1 cellular context compared by ENCODE assay signal in genomic region chr16:27872627-27873026, GRCh38.
DNase-seq lines count a peak whose midpoint lies in the region; ATAC-seq, FAIRE-seq and TF ChIP-seq lines count a peak whose summit lies in the region.
"Not testable (repeated sequence)": the region's sequence is repeated elsewhere in the genome, so short reads cannot be mapped to it uniquely, and the experiment has no call there.

No MANE protein-coding gene starts in this region.

- not testable (repeated sequence) for H3K27ac ChIP-seq in K562 (ENCODE audit: extremely low read depth, low read depth, low read length)

- H3K27me3 ChIP-seq in K562 (ENCODE audit: control insufficient read depth in 2 of 2, insufficient read depth in 2 of 2, low read length in 2 of 2): not testable (repeated sequence)

- TF ChIP-seq CTCF in K562 (IDR thresholded peaks at IDR 0.05 in 2 of 3, conservative IDR thresholded peaks at IDR 0.05 in 1 of 3; ENCODE audit: insufficient read depth in 2 of 3, low read depth in 1 of 3, low read length in 3 of 3): not testable (repeated sequence)

- H3K36me3 ChIP-seq in K562 (ENCODE audit: control insufficient read depth, insufficient read depth, low read length): not testable (repeated sequence)

- TF ChIP-seq POLR2A in K562 (conservative IDR thresholded peaks at IDR 0.05): not testable (repeated sequence)

- not testable (repeated sequence) for H3K9ac ChIP-seq in K562 (ENCODE audit: insufficient read depth in 1 of 2, low read depth in 2 of 2, low read length in 2 of 2)

- H2AFZ ChIP-seq in K562 (ENCODE audit: low read depth, low read length): not testable (repeated sequence)

- H4K20me1 ChIP-seq in K562 (replicated peaks; ENCODE audit: control insufficient read depth, insufficient read depth, low read length): not testable (repeated sequence)

- WGBS in K562 (ENCODE audit: insufficient coverage, low coverage, missing lambda C conversion rate): 0% methylated on average over 1 of the region's 1 CpG

- CTCF ChIA-PET in K562 (lab: Yijun Ruan, JAX; ENCODE audit: low intra/inter-chr PET ratio): not testable (repeated sequence)

- H3K4me3 ChIP-seq in K562: not testable (repeated sequence)

- intact Hi-C loops in K562 (cut with micrococcal nuclease): not testable (repeated sequence)

- in situ Hi-C loops in K562 (cut with MboI): not testable (repeated sequence)

- not testable (repeated sequence) for H3K9me3 ChIP-seq in K562 (replicated peaks; ENCODE audit: control insufficient read depth, insufficient read depth, low read depth, low read length)

- POLR2A ChIA-PET in K562 (lab: Yijun Ruan, JAX): not testable (repeated sequence)

- not testable (repeated sequence) for H3K4me1 ChIP-seq in K562 (replicated peaks in 1 of 2; ENCODE audit: control insufficient read depth in 2 of 2, insufficient read depth in 2 of 2, low read length in 2 of 2)

- H3K9me1 ChIP-seq in K562 (ENCODE audit: control insufficient read depth, insufficient read depth, low read length): not testable (repeated sequence)

- TF ChIP-seq RAD21 in K562 (CRISPR knock-in tag; conservative IDR thresholded peaks at IDR 0.05 in 1 of 2, IDR thresholded peaks at IDR 0.05 in 1 of 2): not testable (repeated sequence)

- ATAC-seq in K562: not testable (repeated sequence)

- TF ChIP-seq EP300 in K562 (IDR thresholded peaks at IDR 0.05; ENCODE audit: low read length): not testable (repeated sequence)

- H3K4me2 ChIP-seq in K562 (ENCODE audit: insufficient read depth, low read length): not testable (repeated sequence)

- FAIRE-seq in K562 (lab: Jason Lieb, UNC): not testable (repeated sequence)

- not testable (repeated sequence) for H3K79me2 ChIP-seq in K562 (ENCODE audit: control insufficient read depth, insufficient read depth, low read length)

- BruUV-seq in K562 (replicated peaks; lab: Mats Ljungman, UMichigan): not testable (repeated sequence)

- DNase-seq in K562 (ENCODE audit: extremely low read depth in 1 of 4, low spot score in 3 of 4): not testable (repeated sequence)

TF ChIP-seq in K562, 482 proteins besides CTCF, POLR2A, EP300 and RAD21:
- peak; percentile 60; the same call in 1 of the 2 replicates for TF ChIP-seq STAT5A (IDR thresholded peaks at IDR 0.05; ENCODE audit: borderline replicate concordance, low read length)
- peak in 1 of 2 experiments; percentile 74; a peak in 1 of 4 replicates for TF ChIP-seq SRF (CRISPR knock-in tag; IDR thresholded peaks at IDR 0.05)
- TF ChIP-seq RFX1 (IDR thresholded peaks at IDR 0.05): peak; percentile 58; the same call in 1 of the 2 replicates
